ENCODE assay signal across 7 cellular contexts in genomic region chr20:49216991-49217578, GRCh38. TPM values are rescaled to one million over a fixed set of nuclear protein-coding genes. Genes with fewer than 3 reads are reported as not detected.
A peak's percentile ranks its signal among the peaks of the same experiment; 100 is the strongest.
DNase-seq lines count a peak whose midpoint lies in the region; ATAC-seq and TF ChIP-seq lines count a peak whose summit lies in the region.

No MANE protein-coding gene starts in this region.

- H3K36me3 ChIP-seq in adrenal gland (replicated peaks in 1 of 2) (peaks cover 0 to 7% of the 10 kb centered on the region in 2 donors), rectal smooth muscle tissue (ENCODE audit: control insufficient read depth, insufficient read depth, low read length) (peaks cover 7% of the 10 kb centered on the region), aorta (ENCODE audit: control insufficient read depth in 1 of 2, insufficient read depth in 2 of 2, low read length in 1 of 2) (no peaks in the 10 kb centered on the region)

- H3K9ac ChIP-seq in rectal smooth muscle tissue (ENCODE audit: low read length): no peak overlapping the region

- no peak for TF ChIP-seq POLR2A in adrenal gland (IDR thresholded peaks at IDR 0.05)

- TF ChIP-seq CTCF in adrenal gland (IDR thresholded peaks at IDR 0.05): peak; percentile 77 to 94 (median 90)

- intact Hi-C loops in adrenal gland (cut with DNase I) (loop anchor here (2.0 to 5.0 kb wide), 2 partner anchors 84 to 85 kb away; no protein-coding TSS in a partner anchor), left cardiac atrium (cut with DNase I) (loop anchor here (1.0 to 5.0 kb wide), 3 partner anchors 35 to 85 kb away; no protein-coding TSS in a partner anchor), aorta (cut with DNase I) (loop anchor here in 1 of 2 donors (1.0 kb wide), 1 partner anchor 84 kb away; no protein-coding TSS in a partner anchor)

- WGBS in adrenal gland, 4 donors: 16 to 21% (median 17%) methylated on average over 11 of the region's 11 CpGs
- 11 to 13% methylated on average over 11 of the region's 11 CpGs for WGBS in aorta, 2 donors

- no peaks in the 10 kb centered on the region for H3K9me3 Mint-ChIP-seq in T-helper 1 cell treated with Interleukin-12 subunit alpha and Interleukin-12 subunit beta and Interleukin-4 antibody, amounts not matched to agents 30 μg/mL and 1 μg/mL, for 36 hours

- H3K4me1 Mint-ChIP-seq in T-helper 1 cell treated with Interleukin-12 subunit alpha and Interleukin-12 subunit beta and Interleukin-4 antibody, amounts not matched to agents 30 μg/mL and 1 μg/mL, for 36 hours (ENCODE audit: low read depth): peaks cover 19% of the 10 kb centered on the region

- no peak overlapping the region for H3K27ac ChIP-seq in adrenal gland
- no peak overlapping the region for H3K27ac ChIP-seq in rectal smooth muscle tissue (ENCODE audit: low read depth, low read length)
- H3K27ac ChIP-seq in aorta (ENCODE audit: low read depth in 1 of 2, low read length in 2 of 2): no peak overlapping the region

- peak overlapping the region; percentile 40 for H3K4me3 Mint-ChIP-seq in T-helper 1 cell treated with Interleukin-12 subunit alpha and Interleukin-12 subunit beta and Interleukin-4 antibody, amounts not matched to agents 30 μg/mL and 1 μg/mL, for 36 hours

- H3K4me1 ChIP-seq in adrenal gland (replicated peaks in 1 of 2): peaks cover 8 to 17% of the 10 kb centered on the region in 2 donors
- H3K4me1 ChIP-seq in rectal smooth muscle tissue (ENCODE audit: control insufficient read depth, insufficient read depth, low read length): no peaks in the 10 kb centered on the region
- peaks cover 0 to 2% of the 10 kb centered on the region in 2 donors for H3K4me1 ChIP-seq in aorta (ENCODE audit: control insufficient read depth in 1 of 2, insufficient read depth in 2 of 2, low read length in 2 of 2)

- H3K36me3 Mint-ChIP-seq in T-helper 1 cell treated with Interleukin-12 subunit alpha and Interleukin-12 subunit beta and Interleukin-4 antibody, amounts not matched to agents 30 μg/mL and 1 μg/mL, for 36 hours (ENCODE audit: low read depth): peaks cover 13% of the 10 kb centered on the region

- H3K27ac Mint-ChIP-seq in T-helper 1 cell treated with Interleukin-12 subunit alpha and Interleukin-12 subunit beta and Interleukin-4 antibody, amounts not matched to agents 30 μg/mL and 1 μg/mL, for 36 hours: peak overlapping the region; percentile 32

- DNase-seq in NCI-H1930 (lab: John Stamatoyannopoulos, UW) (peak; percentile 84 to 93), adrenal gland (peak; percentile 90 to 98 (median 95)), left cardiac atrium (peak; percentile 94), aorta (peak; percentile 95 to 99)

- H3K4me3 ChIP-seq in adrenal gland: no peak overlapping the region
- H3K4me3 ChIP-seq in rectal smooth muscle tissue (ENCODE audit: low read length): peak overlapping the region; percentile 17
- no peak overlapping the region for H3K4me3 ChIP-seq in aorta (ENCODE audit: low read length in 2 of 2)

- H3K27me3 Mint-ChIP-seq in T-helper 1 cell treated with Interleukin-12 subunit alpha and Interleukin-12 subunit beta and Interleukin-4 antibody, amounts not matched to agents 30 μg/mL and 1 μg/mL, for 36 hours (ENCODE audit: low read depth): no peaks in the 10 kb centered on the region

- H3K27me3 ChIP-seq in adrenal gland (no peaks in the 10 kb centered on the region), rectal smooth muscle tissue (ENCODE audit: control insufficient read depth, insufficient read depth, low read length) (no peaks in the 10 kb centered on the region), aorta (ENCODE audit: control insufficient read depth in 1 of 2, insufficient read depth in 2 of 2, low read length in 1 of 2) (no peaks in the 10 kb centered on the region)

- no peaks in the 10 kb centered on the region for H3K9me3 ChIP-seq in adrenal gland (replicated peaks in 1 of 3)
- H3K9me3 ChIP-seq in aorta (ENCODE audit: control insufficient read depth, low read length): no peaks in the 10 kb centered on the region

- ATAC-seq in GM18511 (IDR thresholded peaks at IDR 0.05; ENCODE audit: unreplicated experiment): peak; percentile 48
- ATAC-seq in left cardiac atrium: peak; percentile 49 to 61
- peak; percentile 71 for ATAC-seq in aorta (ENCODE audit: low FRiP score)

RNA-seq across cellular contexts. Expression of gene DDX27, which starts 2.1 kb away (rescaled TPM):
- 10 to 100 TPM; 18.7 to 28.5 (median 22.1) TPM for total RNA-seq in adrenal gland
- polyA plus RNA-seq in adrenal gland: 10 to 100 TPM; 25.4 to 42.3 (median 31.5) TPM
- 10 to 100 TPM; 13.3 to 19.0 TPM for total RNA-seq in left cardiac atrium
- 10 to 100 TPM; 23.3 to 26.4 TPM for total RNA-seq in aorta
- 10 to 100 TPM; 16.3 to 32.3 TPM for polyA plus RNA-seq in aorta

RNA-seq across cellular contexts. Expression of gene STAU1, which starts 29.0 kb away (rescaled TPM):
- total RNA-seq in adrenal gland (100 to 1,000 TPM in 2 of 8 donors, 10 to 100 TPM in 6; 71.0 to 122 (median 84.9) TPM), left cardiac atrium (10 to 100 TPM; 48.7 to 61.8 TPM), aorta (10 to 100 TPM; 72.5 to 81.3 TPM)
- polyA plus RNA-seq in adrenal gland (100 to 1,000 TPM in 1 of 3 donors, 10 to 100 TPM in 2; 23.2 to 123 (median 28.6) TPM), aorta (10 to 100 TPM; 39.1 to 47.8 TPM)
